In genomic region chr15:101100593-101101442, GRCh38 we compare ENCODE assay signal across 20 cellular contexts.
A peak's percentile ranks its signal among the peaks of the same experiment; 100 is the strongest.
DNase-seq lines count a peak whose midpoint lies in the region; ATAC-seq, FAIRE-seq and TF ChIP-seq lines count a peak whose summit lies in the region.
"Had no signal": no experiment of that assay in that cellular context is flagged by ENCODE, and none has a peak within 500 bp of the region (broad histone marks: within the 10 kb centered on the region; RNA-seq: fewer than 3 reads in every experiment).

No MANE protein-coding gene starts in this region.

- peaks cover 3% of the 10 kb centered on the region for H3K9me3 Mint-ChIP-seq in natural killer cell treated with Interleukin-12 subunit alpha and Interleukin-12 subunit beta and Interleukin-15 and Interleukin-18, amount 100 ng/mL, for 72 hours
- no peaks in the 10 kb centered on the region for H3K9me3 Mint-ChIP-seq in natural killer cell
- peaks cover 0 to 2% (median 0%) of the 10 kb centered on the region in 11 donors for H3K9me3 Mint-ChIP-seq in naive thymus-derived CD4-positive, alpha-beta T cell
- H3K9me3 Mint-ChIP-seq: CD4-positive, alpha-beta T cell had no signal

- in situ Hi-C loops in HAP-1 (cut with MboI; ENCODE audit: low sequenced_read_pairs): no loop called here

- POLR2A ChIA-PET in naive thymus-derived CD4-positive, alpha-beta T cell (lab: Charles Lee): no interaction called here

- TF ChIP-seq CTCF in natural killer cell (IDR thresholded peaks at IDR 0.05) (no peak), bronchial epithelial cell (IDR thresholded peaks at IDR 0.05; ENCODE audit: insufficient read depth, low read length, severe bottlenecking) (no peak), fibroblast of villous mesenchyme (IDR thresholded peaks at IDR 0.05; ENCODE audit: insufficient read depth, low read depth, low read length) (peak; percentile 16), spleen (IDR thresholded peaks at IDR 0.05 in 8 of 11, conservative IDR thresholded peaks at IDR 0.05 in 3 of 11) (no peak)

- H3K9me3 ChIP-seq in HAP-1: no peaks in the 10 kb centered on the region
- H3K9me3 ChIP-seq in spleen: peaks cover 0 to 4% (median 0%) of the 10 kb centered on the region in 8 donors
- no peaks in the 10 kb centered on the region for H3K9me3 ChIP-seq in naive thymus-derived CD4-positive, alpha-beta T cell (ENCODE audit: control insufficient read depth in 2 of 3, low read length in 3 of 3)
- H3K9me3 ChIP-seq: Caco-2 had no signal

- 84 to 92% (median 90%) methylated on average over 21 to 29 of the region's 29 CpGs for WGBS in spleen, 5 donors

- intact Hi-C loops in natural killer cell (cut with micrococcal nuclease) (no loop called here), spleen (cut with DNase I; ENCODE audit: low total_unique reads) (no loop called here)
- intact Hi-C loops in naive thymus-derived CD4-positive, alpha-beta T cell (cut with micrococcal nuclease): no loop called here

- peaks cover 10 to 11% of the 10 kb centered on the region in 2 donors for H3K4me1 Mint-ChIP-seq in natural killer cell treated with Interleukin-12 subunit alpha and Interleukin-12 subunit beta and Interleukin-15 and Interleukin-18, amount 100 ng/mL, for 72 hours (ENCODE audit: low read depth in 2 of 2)
- H3K4me1 Mint-ChIP-seq in natural killer cell: no peaks in the 10 kb centered on the region
- peaks cover 0 to 9% (median 0%) of the 10 kb centered on the region in 7 donors for H3K4me1 Mint-ChIP-seq in naive thymus-derived CD4-positive, alpha-beta T cell

- H3K27ac ChIP-seq in spleen: no peak overlapping the region
- no peak overlapping the region for H3K27ac ChIP-seq in naive thymus-derived CD4-positive, alpha-beta T cell (ENCODE audit: low read depth, low read length)

- CTCF ChIA-PET in naive thymus-derived CD4-positive, alpha-beta T cell (lab: Charles Lee): interaction anchor here (0.8 to 2.3 kb wide), 2 partner anchors 92 to 157 kb away, joined by 3 to 7 read pairs; no protein-coding TSS in a partner anchor

- H3K4me3 ChIP-seq in bronchial epithelial cell (ENCODE audit: low read depth, low read length) (no peak overlapping the region), fibroblast of villous mesenchyme (ENCODE audit: low read depth, low read length) (no peak overlapping the region), HAP-1 (no peak overlapping the region), spleen (no peak overlapping the region)
- H3K4me3 ChIP-seq in naive thymus-derived CD4-positive, alpha-beta T cell (ENCODE audit: low read length): no peak overlapping the region
- H3K4me3 ChIP-seq: K562 had no signal

- no peaks in the 10 kb centered on the region for H3K36me3 Mint-ChIP-seq in natural killer cell treated with Interleukin-12 subunit alpha and Interleukin-12 subunit beta and Interleukin-15 and Interleukin-18, amount 100 ng/mL, for 72 hours
- H3K36me3 Mint-ChIP-seq in natural killer cell: no peaks in the 10 kb centered on the region
- peaks cover 0 to 3% (median 0%) of the 10 kb centered on the region in 5 donors for H3K36me3 Mint-ChIP-seq in naive thymus-derived CD4-positive, alpha-beta T cell

- H3K4me3 Mint-ChIP-seq in natural killer cell treated with Interleukin-12 subunit alpha and Interleukin-12 subunit beta and Interleukin-15 and Interleukin-18, amount 100 ng/mL, for 72 hours: no peak overlapping the region
- no peak overlapping the region for H3K4me3 Mint-ChIP-seq in natural killer cell
- H3K4me3 Mint-ChIP-seq in naive thymus-derived CD4-positive, alpha-beta T cell: no peak overlapping the region
- H3K4me3 Mint-ChIP-seq: CD4-positive, alpha-beta T cell had no signal

- peak; percentile 52 for DNase-seq in natural killer cell treated with Interleukin-12 subunit alpha and Interleukin-12 subunit beta and Interleukin-15 and Interleukin-18, amount 100 ng/mL, for 72 hours (ENCODE audit: low spot score)
- DNase-seq in natural killer cell: no peak
- DNase-seq in bronchial epithelial cell (ENCODE audit: low read depth): no peak
- no peak for DNase-seq in fibroblast of villous mesenchyme (ENCODE audit: low read depth)
- no peak for DNase-seq in HAP-1 (ENCODE audit: low spot score in 2 of 2)
- no peak for DNase-seq in spleen
- DNase-seq in putamen (ENCODE audit: low spot score): no peak
- no peak for DNase-seq in naive thymus-derived CD4-positive, alpha-beta T cell
- DNase-seq: Caco-2; CD4-positive, alpha-beta T cell; GDM1; MV-4-11; NCI-H1417 treated with DMSO at 0.1 percent for 48 hours; NCI-H187 treated with DMSO at 0.1 percent for 48 hours; NCI-H2227 treated with DMSO at 0.1 percent for 48 hours; NCI-H524 had no signal

- peak in 1 of 2 donors; percentile 36 for ATAC-seq in natural killer cell treated with Interleukin-12 subunit alpha and Interleukin-12 subunit beta and Interleukin-15 and Interleukin-18, amount 100 ng/mL, for 72 hours
- ATAC-seq in natural killer cell: no peak
- no peak for ATAC-seq in naive thymus-derived CD4-positive, alpha-beta T cell
- ATAC-seq: HCT116, K562, Right ventricle myocardium inferior had no signal

- H3K36me3 ChIP-seq in bronchial epithelial cell (ENCODE audit: control insufficient read depth, insufficient read depth, low read length) (no peaks in the 10 kb centered on the region), HAP-1 (replicated peaks) (no peaks in the 10 kb centered on the region), spleen (no peaks in the 10 kb centered on the region)
- no peaks in the 10 kb centered on the region for H3K36me3 ChIP-seq in naive thymus-derived CD4-positive, alpha-beta T cell (ENCODE audit: control insufficient read depth in 2 of 3, insufficient read depth in 3 of 3, low read length in 3 of 3)

- H3K27me3 ChIP-seq in bronchial epithelial cell (ENCODE audit: control insufficient read depth, insufficient read depth, low read length): peaks cover under 1% of the 10 kb centered on the region
- H3K27me3 ChIP-seq in HAP-1 (ENCODE audit: low read depth): no peaks in the 10 kb centered on the region
- no peaks in the 10 kb centered on the region for H3K27me3 ChIP-seq in spleen (replicated peaks in 1 of 7)
- H3K27me3 ChIP-seq in naive thymus-derived CD4-positive, alpha-beta T cell (ENCODE audit: control insufficient read depth in 2 of 2, insufficient read depth in 2 of 2, low read length in 2 of 2): no peaks in the 10 kb centered on the region

- H3K27me3 Mint-ChIP-seq in natural killer cell treated with Interleukin-12 subunit alpha and Interleukin-12 subunit beta and Interleukin-15 and Interleukin-18, amount 100 ng/mL, for 72 hours: peaks cover 2 to 6% of the 10 kb centered on the region in 2 donors
- no peaks in the 10 kb centered on the region for H3K27me3 Mint-ChIP-seq in natural killer cell (ENCODE audit: low read depth in 2 of 2)
- H3K27me3 Mint-ChIP-seq in naive thymus-derived CD4-positive, alpha-beta T cell: peaks cover 0 to 7% (median 0%) of the 10 kb centered on the region in 5 donors
- H3K27me3 Mint-ChIP-seq: CD4-positive, alpha-beta T cell had no signal

- peak; percentile 83 for FAIRE-seq in bronchial epithelial cell (lab: Jason Lieb, UNC)
- FAIRE-seq: A204.1, K562 had no signal

- no peak for TF ChIP-seq POLR2A in spleen (IDR thresholded peaks at IDR 0.05)

- H3K27ac Mint-ChIP-seq in natural killer cell treated with Interleukin-12 subunit alpha and Interleukin-12 subunit beta and Interleukin-15 and Interleukin-18, amount 100 ng/mL, for 72 hours: no peak overlapping the region
- H3K27ac Mint-ChIP-seq in natural killer cell: no peak overlapping the region
- H3K27ac Mint-ChIP-seq in naive thymus-derived CD4-positive, alpha-beta T cell: no peak overlapping the region
- H3K27ac Mint-ChIP-seq: CD4-positive, alpha-beta T cell had no signal

- H3K4me1 ChIP-seq in HAP-1: peaks cover 6% of the 10 kb centered on the region
- H3K4me1 ChIP-seq in spleen: no peaks in the 10 kb centered on the region
- H3K4me1 ChIP-seq in naive thymus-derived CD4-positive, alpha-beta T cell (ENCODE audit: control insufficient read depth in 2 of 2, insufficient read depth in 2 of 2, low read length in 2 of 2): no peaks in the 10 kb centered on the region
